In genomic region chr11:83219095-83219494, GRCh38 we compare ENCODE assay signal across 11 cellular contexts. TPM values are rescaled to one million over a fixed set of nuclear protein-coding genes. Genes with fewer than 3 reads are reported as not detected.
A peak's percentile ranks its signal among the peaks of the same experiment; 100 is the strongest.
DNase-seq lines count a peak whose midpoint lies in the region; TF ChIP-seq lines count a peak whose summit lies in the region.
"Had no signal": no experiment of that assay in that cellular context is flagged by ENCODE, and none has a peak within 500 bp of the region (broad histone marks: within the 10 kb centered on the region; RNA-seq: fewer than 3 reads in every experiment).

No MANE protein-coding gene starts in this region.

- CTCF ChIA-PET in AG04449 (lab: Yijun Ruan, JAX) = interaction anchor here (0.9 to 1.9 kb wide), 2 partner anchors 9 to 17 kb away, joined by 3 to 6 read pairs; no protein-coding TSS in a partner anchor

- no peaks in the 10 kb centered on the region for H3K9me3 ChIP-seq in endodermal cell (ENCODE audit: control insufficient read depth, low read length)
- H3K9me3 ChIP-seq: transverse colon had no signal

- H3K4me3 ChIP-seq in AG04449 (ENCODE audit: low read depth, low read length) (no peak overlapping the region), GM12865 (ENCODE audit: low read depth, low read length) (no peak overlapping the region), endodermal cell (ENCODE audit: low read length) (no peak overlapping the region)
- H3K4me3 ChIP-seq: transverse colon had no signal

- H3K36me3 Mint-ChIP-seq in endodermal cell (ENCODE audit: low read depth) = peaks cover 11% of the 10 kb centered on the region

- H3K27me3 ChIP-seq in endodermal cell (ENCODE audit: control insufficient read depth, insufficient read depth, low read length, poor library complexity, severe bottlenecking) = no peaks in the 10 kb centered on the region
- H3K27me3 ChIP-seq: transverse colon had no signal

- H3K36me3 ChIP-seq in endodermal cell (ENCODE audit: control insufficient read depth, insufficient read depth, low read length) = peaks cover 11% of the 10 kb centered on the region

- peaks cover 6% of the 10 kb centered on the region for H3K4me1 ChIP-seq in endodermal cell (ENCODE audit: control insufficient read depth, insufficient read depth, low read length)
- H3K4me1 ChIP-seq: transverse colon had no signal

- no peak overlapping the region for H3K9ac ChIP-seq in endodermal cell (ENCODE audit: extremely low read depth, low read length, poor library complexity, severe bottlenecking)

- WGBS in endodermal cell (ENCODE audit: insufficient coverage in 1 of 2, insufficient read length in 1 of 2), 2 experiments = 74 to 82% methylated on average over 5 to 8 of the region's 8 CpGs

- H3K27ac ChIP-seq in endodermal cell (ENCODE audit: low read depth, low read length) = no peak overlapping the region
- H3K27ac ChIP-seq: transverse colon had no signal

- no peak overlapping the region for H3K27ac Mint-ChIP-seq in endodermal cell

- peak; percentile 22 for TF ChIP-seq CTCF in AG04449 (IDR thresholded peaks at IDR 0.05; ENCODE audit: insufficient read depth, low read length, missing control alignments)
- TF ChIP-seq CTCF in GM12865 (IDR thresholded peaks at IDR 0.05; ENCODE audit: insufficient read depth, low read depth, low read length, missing control alignments) = peak; percentile 10
- peak; percentile 86 for TF ChIP-seq CTCF in endodermal cell (conservative IDR thresholded peaks at IDR 0.05)

- no peak overlapping the region for H3K4me3 Mint-ChIP-seq in endodermal cell

- no peak for DNase-seq in AG04449 (ENCODE audit: low read depth, low spot score)
- peak; percentile 5 for DNase-seq in GM12865 (ENCODE audit: low read depth)
- peak; percentile 16 for DNase-seq in NCI-H146 treated with DMSO at 0.1 percent for 48 hours (lab: John Stamatoyannopoulos, UW; ENCODE audit: unreplicated experiment)
- peak; percentile 82 for DNase-seq in endodermal cell
- no peak for DNase-seq in stimulated activated CD4-positive, alpha-beta T cell treated with anti-CD3 and anti-CD28 coated beads, Interleukin-15, amount 100 ng/mL, for 24 hours
- DNase-seq in activated T-cell treated with anti-CD3 and anti-CD28 coated beads for 4 hours = no peak
- DNase-seq in DMS79 (lab: John Stamatoyannopoulos, UW) = no peak
- DNase-seq in mesenteric fat pad (ENCODE audit: low spot score) = no peak
- DNase-seq: DMS79 treated with DMSO at 0.1 percent for 48 hours, NCI-H2081 treated with DMSO at 0.1 percent for 48 hours, transverse colon had no signal

- H3K4me1 Mint-ChIP-seq in endodermal cell = peaks cover 23% of the 10 kb centered on the region

- H3K9me3 Mint-ChIP-seq in endodermal cell = no peaks in the 10 kb centered on the region

- POLR2A ChIA-PET in AG04449 (lab: Yijun Ruan, JAX) = no interaction called here

- H3K27me3 Mint-ChIP-seq in endodermal cell (ENCODE audit: insufficient read depth) = no peaks in the 10 kb centered on the region

RNA-seq across cellular contexts. Expression of gene ANKRD42, which starts 25.6 kb away (rescaled TPM):
- 10 to 100 TPM; 11.1 to 11.4 TPM for total RNA-seq in endodermal cell
- polyA plus RNA-seq in endodermal cell (2013, experiment 1 of 2) = 5.3 TPM
- 6.7 TPM for polyA plus RNA-seq in endodermal cell (2013, experiment 2 of 2)
- total RNA-seq in mesenteric fat pad = 9.2 TPM

Comparison
In these comparisons a context has a peak if more than half of its experiments do, and no peak if none do; other contexts are left out.
1. DNase-seq: peak in GM12865 (single experiment), NCI-H146 treated with DMSO at 0.1 percent for 48 hours (single experiment) and endodermal cell (single experiment); none in AG04449 (single experiment), stimulated activated CD4-positive, alpha-beta T cell treated with anti-CD3 and anti-CD28 coated beads, Interleukin-15, amount 100 ng/mL, for 24 hours (single experiment), activated T-cell treated with anti-CD3 and anti-CD28 coated beads for 4 hours (single experiment), DMS79 (single experiment) and mesenteric fat pad (single experiment).
2. CTCF ChIP-seq: peak in every context shown above with its lines; median percentile 86 in endodermal cell; 22 in AG04449; 10 in GM12865.